In genomic region chr17:43891851-43892671, GRCh38 we compare ENCODE assay signal across 1 cellular context.
TF ChIP-seq lines count a peak whose summit lies in the region.

No MANE protein-coding gene starts in this region.

TF ChIP-seq in HepG2, 621 proteins besides CTCF, POLR2A, EP300 and RAD21:
- TF ChIP-seq TFDP1 (CRISPR knock-in tag; IDR thresholded peaks at IDR 0.05; ENCODE audit: borderline replicate concordance): no peak
- TF ChIP-seq NFIB (CRISPR knock-in tag; IDR thresholded peaks at IDR 0.05; ENCODE audit: borderline replicate concordance): no peak
- no peak for TF ChIP-seq TOE1 (CRISPR knock-in tag; IDR thresholded peaks at IDR 0.05)
- no peak for TF ChIP-seq ZNF597 (CRISPR knock-in tag; IDR thresholded peaks at IDR 0.05)
- TF ChIP-seq IKZF4 (CRISPR knock-in tag; IDR thresholded peaks at IDR 0.05; ENCODE audit: borderline replicate concordance, low read depth, not compliant biosample characterization): no peak
- no peak for TF ChIP-seq BCL3 (CRISPR knock-in tag; IDR thresholded peaks at IDR 0.05)
- no peak for TF ChIP-seq ARID3A (IDR thresholded peaks at IDR 0.05; ENCODE audit: low read depth, low read length)
- TF ChIP-seq BRCA1 (CRISPR knock-in tag; IDR thresholded peaks at IDR 0.05): no peak
- no peak for TF ChIP-seq ZNF512 (CRISPR knock-in tag; IDR thresholded peaks at IDR 0.05)
- TF ChIP-seq HOXA3 (CRISPR knock-in tag; IDR thresholded peaks at IDR 0.05): no peak
- no peak for TF ChIP-seq ZBTB43 (CRISPR knock-in tag; conservative IDR thresholded peaks at IDR 0.05)
TF ChIP-seq in HepG2: peak in this region for 0.
